13 cellular contexts compared by ENCODE assay signal in genomic region chr2:61550375-61551209, GRCh38.
"Had no signal": no experiment of that assay in that cellular context is flagged by ENCODE, and none has a peak within 500 bp of the region (broad histone marks: within the 10 kb centered on the region; RNA-seq: fewer than 3 reads in every experiment).

No MANE protein-coding gene starts in this region.

- H3K27me3 ChIP-seq: left lung, tibial nerve had no signal

- H3K4me3 Mint-ChIP-seq: activated CD4-positive, alpha-beta T cell treated with anti-CD3 and anti-CD28 coated beads, Interleukin-2, amount 10 ng/mL, durations not matched to agents 24 days and 14 days; activated naive CD4-positive, alpha-beta T cell treated with anti-CD3 and anti-CD28 coated beads, Interleukin-2, amount 50 U/mL, for 24 hours; brain; natural killer cell; stimulated activated naive B cell treated with anti-CD40 and anti-IgM and Interleukin-4, amounts not matched to agents 10 μg/mL and 1 μg/mL and 100 μg/mL, for 72 hours had no signal

- H3K4me3 ChIP-seq: left lung, psoas muscle, tibial nerve had no signal

- H3K9me3 ChIP-seq: left lung, psoas muscle, tibial nerve had no signal

- H3K4me1 ChIP-seq: left lung, psoas muscle, tibial nerve had no signal

- ATAC-seq: esophagus mucosa; left lung; psoas muscle; sciatic nerve; stimulated activated naive B cell treated with anti-CD40 and anti-IgM and Interleukin-4, amounts not matched to agents 10 μg/mL and 1 μg/mL and 100 μg/mL, for 72 hours had no signal

- H3K27ac ChIP-seq: left lung, psoas muscle, tibial nerve had no signal

- DNase-seq: activated CD4-positive, alpha-beta T cell treated with anti-CD3 and anti-CD28 coated beads, Interleukin-2, amount 10 ng/mL, durations not matched to agents 24 days and 14 days; activated T-cell treated with anti-CD3 and anti-CD28 coated beads for 4 hours; left lung; natural killer cell; psoas muscle; stimulated activated CD4-positive, alpha-beta T cell treated with anti-CD3 and anti-CD28 coated beads, Interleukin-2, amount 100 ng/mL, for 24 hours; stimulated activated naive B cell treated with anti-CD40 and anti-IgM and Interleukin-4, amounts not matched to agents 10 μg/mL and 1 μg/mL and 100 μg/mL, for 72 hours had no signal

- H3K36me3 Mint-ChIP-seq: activated naive CD4-positive, alpha-beta T cell treated with anti-CD3 and anti-CD28 coated beads, Interleukin-2, amount 50 U/mL, for 24 hours; brain; natural killer cell; stimulated activated naive B cell treated with anti-CD40 and anti-IgM and Interleukin-4, amounts not matched to agents 10 μg/mL and 1 μg/mL and 100 μg/mL, for 72 hours had no signal

- H3K27ac Mint-ChIP-seq: activated CD4-positive, alpha-beta T cell treated with anti-CD3 and anti-CD28 coated beads, Interleukin-2, amount 10 ng/mL, durations not matched to agents 24 days and 14 days; activated naive CD4-positive, alpha-beta T cell treated with anti-CD3 and anti-CD28 coated beads, Interleukin-2, amount 50 U/mL, for 24 hours; activated T-helper 2 cell treated with anti-CD3 and anti-CD28 coated beads, Interferon-gamma antibody, Interleukin-2, Interleukin-4, amounts not matched to agents 10 μg/mL and 5 μg/mL and 100 μg/mL, durations not matched to agents 14 hours and 24 hours and 36 hours; brain; natural killer cell; stimulated activated naive B cell treated with anti-CD40 and anti-IgM and Interleukin-4, amounts not matched to agents 10 μg/mL and 1 μg/mL and 100 μg/mL, for 72 hours had no signal

- H3K9me3 Mint-ChIP-seq: activated CD4-positive, alpha-beta T cell treated with anti-CD3 and anti-CD28 coated beads, Interleukin-2, amount 10 ng/mL, durations not matched to agents 24 days and 14 days; activated naive CD4-positive, alpha-beta T cell treated with anti-CD3 and anti-CD28 coated beads, Interleukin-2, amount 50 U/mL, for 24 hours; activated T-helper 2 cell treated with anti-CD3 and anti-CD28 coated beads, Interferon-gamma antibody, Interleukin-2, Interleukin-4, amounts not matched to agents 10 μg/mL and 5 μg/mL and 100 μg/mL, durations not matched to agents 14 hours and 24 hours and 36 hours; brain; natural killer cell; stimulated activated naive B cell treated with anti-CD40 and anti-IgM and Interleukin-4, amounts not matched to agents 10 μg/mL and 1 μg/mL and 100 μg/mL, for 72 hours had no signal

- H3K36me3 ChIP-seq: left lung, tibial nerve had no signal

- H3K4me1 Mint-ChIP-seq: activated CD4-positive, alpha-beta T cell treated with anti-CD3 and anti-CD28 coated beads, Interleukin-2, amount 10 ng/mL, durations not matched to agents 24 days and 14 days; activated naive CD4-positive, alpha-beta T cell treated with anti-CD3 and anti-CD28 coated beads, Interleukin-2, amount 50 U/mL, for 24 hours; brain; natural killer cell; stimulated activated naive B cell treated with anti-CD40 and anti-IgM and Interleukin-4, amounts not matched to agents 10 μg/mL and 1 μg/mL and 100 μg/mL, for 72 hours had no signal

- H3K27me3 Mint-ChIP-seq: activated naive CD4-positive, alpha-beta T cell treated with anti-CD3 and anti-CD28 coated beads, Interleukin-2, amount 50 U/mL, for 24 hours; brain had no signal
